Comparison of ENCODE assay signal across 3 cellular contexts in genomic region chr5:93479982-93480509, GRCh38.
TF ChIP-seq lines count a peak whose summit lies in the region.

No MANE protein-coding gene starts in this region.

TF ChIP-seq in HepG2, 621 proteins besides CTCF, POLR2A, EP300 and RAD21 (continued from another document):
- no peak for TF ChIP-seq ZNF691 (CRISPR knock-in tag; IDR thresholded peaks at IDR 0.05; ENCODE audit: borderline replicate concordance, low read depth)
- TF ChIP-seq SIN3A (IDR thresholded peaks at IDR 0.05; ENCODE audit: borderline replicate concordance, low read depth, low read length) = no peak
- peak; percentile 94 for TF ChIP-seq ZNF317 (CRISPR knock-in tag; IDR thresholded peaks at IDR 0.05)

TF ChIP-seq in WTC11, 78 proteins besides CTCF, POLR2A, EP300 and RAD21 (continued from another document):
- no peak for TF ChIP-seq GTF2I (CRISPR knock-in tag; conservative IDR thresholded peaks at IDR 0.05)

TF ChIP-seq in H1, 55 proteins besides CTCF, POLR2A, EP300 and RAD21 (continued from another document):
- TF ChIP-seq USF2 (IDR thresholded peaks at IDR 0.05; ENCODE audit: low read length) (no peak), CBX8 (IDR thresholded peaks at IDR 0.05; ENCODE audit: borderline replicate concordance, low read depth, low read length) (no peak), CBX5 (IDR thresholded peaks at IDR 0.05; ENCODE audit: low read depth, low read length) (no peak), KDM4A (IDR thresholded peaks at IDR 0.05; ENCODE audit: low read depth, low read length, severe bottlenecking) (no peak), TCF12 (IDR thresholded peaks at IDR 0.05; ENCODE audit: low read depth, low read length) (no peak), SP1 (IDR thresholded peaks at IDR 0.05; ENCODE audit: low read depth, low read length) (no peak), EGR1 (IDR thresholded peaks at IDR 0.05; ENCODE audit: borderline replicate concordance, low read depth, low read length) (no peak), EZH2 (IDR thresholded peaks at IDR 0.05; ENCODE audit: low read depth, low read length, severe bottlenecking) (no peak), SP2 (IDR thresholded peaks at IDR 0.05; ENCODE audit: low read length) (no peak), RFX5 (IDR thresholded peaks at IDR 0.05; ENCODE audit: borderline replicate concordance, low read depth, low read length) (no peak), NANOG (IDR thresholded peaks at IDR 0.05; ENCODE audit: insufficient read depth, low read depth, low read length, poor library complexity, severe bottlenecking) (no peak), CTBP2 (IDR thresholded peaks at IDR 0.05; ENCODE audit: borderline replicate concordance, insufficient read depth, insufficient read length, low read length) (no peak), JUN (IDR thresholded peaks at IDR 0.05; ENCODE audit: low read depth, low read length) (no peak)
- TF ChIP-seq, protein P1, sequence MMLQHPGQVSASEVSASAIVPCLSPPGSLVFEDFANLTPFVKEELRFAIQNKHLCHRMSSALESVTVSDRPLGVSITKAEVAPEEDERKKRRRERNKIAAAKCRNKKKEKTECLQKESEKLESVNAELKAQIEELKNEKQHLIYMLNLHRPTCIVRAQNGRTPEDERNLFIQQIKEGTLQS (IDR thresholded peaks at IDR 0.05; ENCODE audit: insufficient read depth, low read depth, low read length) = no peak
